8 cellular contexts compared by ENCODE assay signal in genomic region chr15:66386204-66387123, GRCh38. TPM values are rescaled to one million over a fixed set of nuclear protein-coding genes. Genes with fewer than 3 reads are reported as not detected.
DNase-seq lines count a peak whose midpoint lies in the region; ATAC-seq and TF ChIP-seq lines count a peak whose summit lies in the region.

MAP2K1 (plus strand) TSS chr15:66386912; CDS start chr15:66387348, 436 bp downstream.

- peak in 2 of 3 donors; percentile 7 to 63 for TF ChIP-seq POLR2A in spleen (IDR thresholded peaks at IDR 0.05)

- H3K4me1 Mint-ChIP-seq in WTC11: peaks cover 40% of the 10 kb centered on the region
- peaks cover 48 to 51% of the 10 kb centered on the region in 2 donors for H3K4me1 Mint-ChIP-seq in immature natural killer cell

- peak within 1 kb of the TSS; percentile 81 to 87 for H3K4me3 ChIP-seq in cardiac fibroblast (replicated peaks in 1 of 2; ENCODE audit: low read depth in 2 of 2, low read length in 2 of 2)
- peak within 1 kb of the TSS; percentile 80 to 97 (median 93) for H3K4me3 ChIP-seq in spleen

- H3K27ac Mint-ChIP-seq in WTC11 (peak within 1 kb of the TSS; percentile 100), immature natural killer cell (peak within 1 kb of the TSS; percentile 87 to 100 (median 98))

- H3K4me3 Mint-ChIP-seq in WTC11 (peak within 1 kb of the TSS; percentile 96), immature natural killer cell (peak within 1 kb of the TSS; percentile 88 to 99 (median 97))

- no peaks in the 10 kb centered on the region for H3K27me3 ChIP-seq in spleen (replicated peaks in 1 of 7)

- no peaks in the 10 kb centered on the region for H3K36me3 ChIP-seq in spleen

- intact Hi-C loops in spleen (cut with DNase I; ENCODE audit: low total_unique reads): loop anchor here (5.0 kb wide), 1 partner anchor 116 kb away; the partner anchor contains the start of gene RPL4

- H3K9me3 Mint-ChIP-seq in WTC11 (no peaks in the 10 kb centered on the region), immature natural killer cell (no peaks in the 10 kb centered on the region)

- ATAC-seq in GM18907 (IDR thresholded peaks at IDR 0.05; ENCODE audit: unreplicated experiment): peak; percentile 81
- peak; percentile 83 for ATAC-seq in HG03159 (IDR thresholded peaks at IDR 0.05; ENCODE audit: unreplicated experiment)
- ATAC-seq in WTC11: peak; percentile 91

- TF ChIP-seq CTCF in WTC11 (IDR thresholded peaks at IDR 0.05): no peak
- TF ChIP-seq CTCF in cardiac fibroblast (IDR thresholded peaks at IDR 0.05; ENCODE audit: low read depth, low read length): peak; percentile 49
- TF ChIP-seq CTCF in spleen (IDR thresholded peaks at IDR 0.05 in 8 of 11, conservative IDR thresholded peaks at IDR 0.05 in 3 of 11): peak; percentile 68 to 91 (median 85)

- DNase-seq in AG08396 (ENCODE audit: low spot score) (peak; percentile 98), NCI-H2227 (lab: John Stamatoyannopoulos, UW; ENCODE audit: unreplicated experiment) (peak; percentile 97), WTC11 (ENCODE audit: low spot score) (peak; percentile 96), cardiac fibroblast (ENCODE audit: low read depth in 2 of 2) (peak; percentile 96 to 98), immature natural killer cell (peak; percentile 98), spleen (peak; percentile 99)

- H3K36me3 Mint-ChIP-seq in WTC11 (peaks cover 15% of the 10 kb centered on the region), immature natural killer cell (no peaks in the 10 kb centered on the region)

- H3K4me1 ChIP-seq in spleen: peaks cover 37 to 61% (median 55%) of the 10 kb centered on the region in 6 donors

- no peaks in the 10 kb centered on the region for H3K9me3 ChIP-seq in spleen

- POLR2A ChIA-PET in WTC11 (lab: Charles Lee): interaction anchor here (0.6 to 1.3 kb wide), 7 partner anchors 16 to 112 kb away, joined by 3 to 7 read pairs (median 4); partner anchors contain the start of gene SNAPC5

- peak within 1 kb of the TSS; percentile 87 to 98 (median 94) for H3K27ac ChIP-seq in spleen

- WGBS in spleen, 5 donors: 4 to 9% (median 5%) methylated on average over 29 to 69 of the region's 69 CpGs

- CTCF ChIA-PET in WTC11 (lab: Charles Lee): interaction anchor here (0.9 to 3.6 kb wide), 13 partner anchors 8 to 470 kb away, joined by 3 to 41 read pairs (median 4); partner anchors contain the start of genes SNAPC5 and ZWILCH

- H3K27me3 Mint-ChIP-seq in WTC11 (ENCODE audit: low read depth): peaks cover 3% of the 10 kb centered on the region; the same call in 1 of the 2 replicates
- peaks cover 4 to 16% (median 6%) of the 10 kb centered on the region in 3 donors for H3K27me3 Mint-ChIP-seq in immature natural killer cell (ENCODE audit: low read depth in 3 of 3)

TF ChIP-seq in WTC11, 78 proteins besides CTCF, POLR2A, EP300 and RAD21 (continues in another document):
- TF ChIP-seq NR1H2 (CRISPR knock-in tag; IDR thresholded peaks at IDR 0.05): no peak
- TF ChIP-seq USF2 (CRISPR knock-in tag; IDR thresholded peaks at IDR 0.05): peak; percentile 94
- no peak for TF ChIP-seq E2F4 (CRISPR knock-in tag; IDR thresholded peaks at IDR 0.05; ENCODE audit: borderline replicate concordance, low read depth)
- TF ChIP-seq CREM (CRISPR knock-in tag; IDR thresholded peaks at IDR 0.05): peak; percentile 94
- no peak for TF ChIP-seq JUN (CRISPR knock-in tag; IDR thresholded peaks at IDR 0.05)
- TF ChIP-seq IRF2 (CRISPR knock-in tag; IDR thresholded peaks at IDR 0.05; ENCODE audit: borderline replicate concordance, low read depth): no peak
- no peak for TF ChIP-seq ZNF219 (CRISPR knock-in tag; IDR thresholded peaks at IDR 0.05; ENCODE audit: borderline replicate concordance)
- peak; percentile 93 for TF ChIP-seq USF1 (CRISPR knock-in tag; IDR thresholded peaks at IDR 0.05)
- 0 out of 2 replicates have a peak, but pooled peaks have one; percentile 53 for TF ChIP-seq KAT7 (CRISPR knock-in tag; IDR thresholded peaks at IDR 0.05; ENCODE audit: borderline replicate concordance)
- TF ChIP-seq ZNF512 (CRISPR knock-in tag; IDR thresholded peaks at IDR 0.05; ENCODE audit: borderline replicate concordance): no peak
- no peak for TF ChIP-seq MLX (CRISPR knock-in tag; IDR thresholded peaks at IDR 0.05)
- TF ChIP-seq TEAD4 (CRISPR knock-in tag; IDR thresholded peaks at IDR 0.05): no peak
- no peak for TF ChIP-seq ZMAT4 (CRISPR knock-in tag; IDR thresholded peaks at IDR 0.05)
- TF ChIP-seq ETV6 (CRISPR knock-in tag; IDR thresholded peaks at IDR 0.05): peak; percentile 61; the same call in 1 of the 2 replicates
- TF ChIP-seq OVOL2 (CRISPR knock-in tag; IDR thresholded peaks at IDR 0.05; ENCODE audit: borderline replicate concordance): no peak
- TF ChIP-seq SMAD3 (CRISPR knock-in tag; IDR thresholded peaks at IDR 0.05; ENCODE audit: borderline replicate concordance): 0 out of 2 replicates have a peak, but pooled peaks have one; percentile 15
- TF ChIP-seq ZBTB21 (CRISPR knock-in tag; IDR thresholded peaks at IDR 0.05; ENCODE audit: borderline replicate concordance): peak; percentile 95
- no peak for TF ChIP-seq GRHL2 (CRISPR knock-in tag; IDR thresholded peaks at IDR 0.05; ENCODE audit: insufficient replicate concordance, severe bottlenecking)
- no peak for TF ChIP-seq SMAD4 (CRISPR knock-in tag; IDR thresholded peaks at IDR 0.05)
- TF ChIP-seq ATF6 (CRISPR knock-in tag; IDR thresholded peaks at IDR 0.05): no peak
- no peak for TF ChIP-seq NFATC4 (CRISPR knock-in tag; IDR thresholded peaks at IDR 0.05)
- TF ChIP-seq NFYB (CRISPR knock-in tag; conservative IDR thresholded peaks at IDR 0.05; ENCODE audit: low read depth): peak; percentile 73

RNA-seq across cellular contexts. Expression of gene MAP2K1, which starts in this region (rescaled TPM):
- total RNA-seq in WTC11 (2021) (89.5 to 93.0 TPM (median 90.4 TPM) in 3 replicates), spleen (10 to 100 TPM; 36.3 to 56.9 (median 47.4) TPM)
- polyA plus RNA-seq in immature natural killer cell (10 to 100 TPM; 30.7 to 58.3 (median 48.9) TPM), spleen (10 to 100 TPM; 20.2 to 34.1 (median 30.1) TPM)

Comparison
In these comparisons a context has a peak if more than half of its experiments do, and no peak if none do; other contexts are left out.
1. Peak in every context shown above with its lines: DNase-seq, ATAC-seq, H3K4me3 ChIP-seq and H3K27ac ChIP-seq.